8 cellular contexts compared by ENCODE assay signal in genomic region chr1:212700597-212700891, GRCh38. TPM values are rescaled to one million over a fixed set of nuclear protein-coding genes. Genes with fewer than 3 reads are reported as not detected.
DNase-seq lines count a peak whose midpoint lies in the region; ATAC-seq and TF ChIP-seq lines count a peak whose summit lies in the region.

No MANE protein-coding gene starts in this region.

- POLR2A ChIA-PET in CD4-positive, alpha-beta T cell (lab: Charles Lee) = interaction anchor here (0.7 to 1.7 kb wide), 5 partner anchors 11 to 142 kb away, joined by 3 to 7 read pairs (median 4); partner anchors contain the start of genes NSL1 and TATDN3
- POLR2A ChIA-PET in naive thymus-derived CD4-positive, alpha-beta T cell (lab: Charles Lee) = interaction anchor here (1.0 kb wide), 1 partner anchor 23 kb away, joined by 3 read pairs; no protein-coding TSS in a partner anchor

- no peak for DNase-seq in CD4-positive, alpha-beta T cell
- DNase-seq in colonic mucosa (peak; percentile 38), GM19238 (ENCODE audit: insufficient read length, low spot score) (no peak), NCI-H1105 (lab: John Stamatoyannopoulos, UW) (no peak)
- no peak for DNase-seq in naive thymus-derived CD4-positive, alpha-beta T cell
- DNase-seq in stimulated activated CD4-positive, alpha-beta T cell treated with anti-CD3 and anti-CD28 coated beads, Interleukin-2, amount 100 ng/mL, for 24 hours = no peak

- CTCF ChIA-PET in CD4-positive, alpha-beta T cell (lab: Charles Lee) = interaction anchor here (0.6 to 2.7 kb wide), 3 partner anchors 36 to 1369 kb away, joined by 3 to 10 read pairs (median 3); no protein-coding TSS in a partner anchor
- CTCF ChIA-PET in naive thymus-derived CD4-positive, alpha-beta T cell (lab: Charles Lee) = interaction anchor here (0.6 to 1.7 kb wide), 5 partner anchors 20 to 61 kb away, joined by 3 to 9 read pairs (median 4); no protein-coding TSS in a partner anchor

- ATAC-seq in CD4-positive, alpha-beta T cell (ENCODE audit: poor library complexity) = no peak
- ATAC-seq in naive thymus-derived CD4-positive, alpha-beta T cell = no peak
- ATAC-seq in GM19328 (IDR thresholded peaks at IDR 0.05; ENCODE audit: unreplicated experiment) = no peak

- peak overlapping the region; percentile 80 for H3K27ac Mint-ChIP-seq in CD4-positive, alpha-beta T cell
- peak overlapping the region; percentile 40 to 91 (median 69) for H3K27ac Mint-ChIP-seq in naive thymus-derived CD4-positive, alpha-beta T cell

- intact Hi-C loops in CD4-positive, alpha-beta T cell (cut with DNase I, micrococcal nuclease) = loop anchor here (5.0 to 10.0 kb wide), 3 partner anchors 37 to 84 kb away; no protein-coding TSS in a partner anchor
- intact Hi-C loops in colonic mucosa (cut with DNase I) = no loop called here
- intact Hi-C loops in naive thymus-derived CD4-positive, alpha-beta T cell (cut with micrococcal nuclease) = loop anchor here (1.0 to 5.0 kb wide), 6 partner anchors 37 to 158 kb away; partner anchors contain the start of genes ATF3 (in 1 of the 2) and FLVCR1 (in 1 of the 2)

- H3K27me3 ChIP-seq in CD4-positive, alpha-beta T cell (ENCODE audit: control insufficient read depth, insufficient read depth, low read length) = no peaks in the 10 kb centered on the region
- H3K27me3 ChIP-seq in HUES64 (ENCODE audit: insufficient read depth, low read length) (peaks cover 82% of the 10 kb centered on the region), colonic mucosa (peaks cover 54% of the 10 kb centered on the region)
- no peaks in the 10 kb centered on the region for H3K27me3 ChIP-seq in naive thymus-derived CD4-positive, alpha-beta T cell (ENCODE audit: control insufficient read depth in 2 of 2, insufficient read depth in 2 of 2, low read length in 2 of 2)

- H3K9ac ChIP-seq in HUES64 (ENCODE audit: low read depth, low read length) = no peak overlapping the region; the same call in 1 of the 2 replicates
- H3K9ac ChIP-seq in colonic mucosa (ENCODE audit: low read depth in 2 of 2, low read length in 2 of 2) = peak overlapping the region in 1 of 2 donors; percentile 50

- H3K4me1 Mint-ChIP-seq in CD4-positive, alpha-beta T cell (ENCODE audit: low read depth) = peaks cover 50% of the 10 kb centered on the region
- peaks cover 28 to 53% (median 46%) of the 10 kb centered on the region in 7 donors for H3K4me1 Mint-ChIP-seq in naive thymus-derived CD4-positive, alpha-beta T cell

- no peaks in the 10 kb centered on the region for H3K27me3 Mint-ChIP-seq in CD4-positive, alpha-beta T cell
- peaks cover 0 to 31% (median 5%) of the 10 kb centered on the region in 5 donors for H3K27me3 Mint-ChIP-seq in naive thymus-derived CD4-positive, alpha-beta T cell

- no peaks in the 10 kb centered on the region for H3K9me3 ChIP-seq in CD4-positive, alpha-beta T cell (ENCODE audit: control insufficient read depth, low read length)
- H3K9me3 ChIP-seq in HUES64 (ENCODE audit: insufficient read depth, low read depth, low read length) = no peaks in the 10 kb centered on the region
- H3K9me3 ChIP-seq in colonic mucosa = no peaks in the 10 kb centered on the region
- no peaks in the 10 kb centered on the region for H3K9me3 ChIP-seq in naive thymus-derived CD4-positive, alpha-beta T cell (ENCODE audit: control insufficient read depth in 2 of 3, low read length in 3 of 3)

- peaks cover 3% of the 10 kb centered on the region; the same call in 1 of the 2 replicates for H3K4me1 ChIP-seq in HUES64 (ENCODE audit: insufficient read depth, low read length)
- H3K4me1 ChIP-seq in colonic mucosa = peaks cover 11% of the 10 kb centered on the region
- H3K4me1 ChIP-seq in naive thymus-derived CD4-positive, alpha-beta T cell (ENCODE audit: control insufficient read depth in 2 of 2, insufficient read depth in 2 of 2, low read length in 2 of 2) = peaks cover 9 to 20% of the 10 kb centered on the region in 2 donors

- peak overlapping the region; percentile 15 for H3K27ac ChIP-seq in CD4-positive, alpha-beta T cell (ENCODE audit: low read depth, low read length)
- H3K27ac ChIP-seq in HUES64 (ENCODE audit: low read depth, low read length) (no peak overlapping the region), colonic mucosa (peak overlapping the region; percentile 62)
- H3K27ac ChIP-seq in naive thymus-derived CD4-positive, alpha-beta T cell (ENCODE audit: low read depth, low read length) = peak overlapping the region; percentile 61

- H3K36me3 ChIP-seq in HUES64 (ENCODE audit: insufficient read depth, low read length) = no peaks in the 10 kb centered on the region
- no peaks in the 10 kb centered on the region for H3K36me3 ChIP-seq in colonic mucosa
- H3K36me3 ChIP-seq in naive thymus-derived CD4-positive, alpha-beta T cell (ENCODE audit: control insufficient read depth in 2 of 3, insufficient read depth in 3 of 3, low read length in 3 of 3) = no peaks in the 10 kb centered on the region

- 2% methylated on average over 16 of the region's 16 CpGs for whole genome bisulfite sequencing in HUES64

- no peak for TF ChIP-seq CTCF in CD4-positive, alpha-beta T cell (IDR thresholded peaks at IDR 0.05)
- no peak for TF ChIP-seq CTCF in colonic mucosa (IDR thresholded peaks at IDR 0.05)

- no peaks in the 10 kb centered on the region for H3K9me3 Mint-ChIP-seq in CD4-positive, alpha-beta T cell
- no peaks in the 10 kb centered on the region for H3K9me3 Mint-ChIP-seq in naive thymus-derived CD4-positive, alpha-beta T cell

- no peaks in the 10 kb centered on the region for H3K36me3 Mint-ChIP-seq in CD4-positive, alpha-beta T cell (ENCODE audit: low read depth)
- H3K36me3 Mint-ChIP-seq in naive thymus-derived CD4-positive, alpha-beta T cell = peaks cover 0 to 7% (median 0%) of the 10 kb centered on the region in 5 donors

- peak overlapping the region; percentile 53 for H3K4me3 ChIP-seq in HUES64 (ENCODE audit: low read length)
- peak overlapping the region; percentile 53 for H3K4me3 ChIP-seq in colonic mucosa
- peak overlapping the region; percentile 51 for H3K4me3 ChIP-seq in naive thymus-derived CD4-positive, alpha-beta T cell (ENCODE audit: low read length)

- peak overlapping the region; percentile 87 for H3K4me3 Mint-ChIP-seq in CD4-positive, alpha-beta T cell
- peak overlapping the region; percentile 83 to 91 (median 88) for H3K4me3 Mint-ChIP-seq in naive thymus-derived CD4-positive, alpha-beta T cell

RNA-seq across cellular contexts. Expression of gene BATF3, which starts 0.9 kb away (rescaled TPM):
- 1 to 10 TPM in 1 of 2 experiments, under 1 TPM in 1; 0.92 to 1.2 TPM for total RNA-seq in CD4-positive, alpha-beta T cell
- 1.7 TPM for polyA plus RNA-seq in HUES64 (2013, experiment 1 of 2)
- polyA plus RNA-seq in HUES64 (2013, experiment 2 of 2) = 1.8 TPM
- total RNA-seq in colonic mucosa = under 1 TPM; 0.74 to 0.88 TPM
- total RNA-seq in naive thymus-derived CD4-positive, alpha-beta T cell = 10 to 100 TPM in 1 of 5 experiments, 1 to 10 TPM in 3, under 1 TPM in 1; 0.27 to 40.2 (median 1.2) TPM
- polyA plus RNA-seq in naive thymus-derived CD4-positive, alpha-beta T cell = under 1 TPM; 0.69 to 0.98 TPM
